1 cellular context compared by ENCODE assay signal in genomic region chr15:62866366-62866765, GRCh38.
TF ChIP-seq lines count a peak whose summit lies in the region.

No MANE protein-coding gene starts in this region.

TF ChIP-seq in GM23338, 12 proteins besides CTCF, POLR2A, EP300 and RAD21:
- TF ChIP-seq ETS1 (IDR thresholded peaks at IDR 0.05) (no peak), CREB1 (CRISPR knock-in tag; IDR thresholded peaks at IDR 0.05; ENCODE audit: low read depth) (no peak), REST (IDR thresholded peaks at IDR 0.05; ENCODE audit: unreplicated experiment) (no peak), EZH2 (IDR thresholded peaks at IDR 0.05; ENCODE audit: low read depth, unreplicated experiment) (no peak), ZNF331 (CRISPR knock-in tag; IDR thresholded peaks at IDR 0.05; ENCODE audit: low read depth) (no peak), EZH2phosphoT487 (IDR thresholded peaks at IDR 0.05; ENCODE audit: unreplicated experiment) (no peak), STAT1 (IDR thresholded peaks at IDR 0.05; ENCODE audit: unreplicated experiment) (no peak), ZNF114 (CRISPR knock-in tag; IDR thresholded peaks at IDR 0.05) (no peak), NANOG (IDR thresholded peaks at IDR 0.05; ENCODE audit: borderline replicate concordance) (no peak), POLR2AphosphoS5 (IDR thresholded peaks at IDR 0.05; ENCODE audit: low read depth) (no peak), ZNF462 (CRISPR knock-in tag; IDR thresholded peaks at IDR 0.05) (no peak), JUNB (IDR thresholded peaks at IDR 0.05; ENCODE audit: unreplicated experiment) (no peak)
